In the genomic region with DNA sequence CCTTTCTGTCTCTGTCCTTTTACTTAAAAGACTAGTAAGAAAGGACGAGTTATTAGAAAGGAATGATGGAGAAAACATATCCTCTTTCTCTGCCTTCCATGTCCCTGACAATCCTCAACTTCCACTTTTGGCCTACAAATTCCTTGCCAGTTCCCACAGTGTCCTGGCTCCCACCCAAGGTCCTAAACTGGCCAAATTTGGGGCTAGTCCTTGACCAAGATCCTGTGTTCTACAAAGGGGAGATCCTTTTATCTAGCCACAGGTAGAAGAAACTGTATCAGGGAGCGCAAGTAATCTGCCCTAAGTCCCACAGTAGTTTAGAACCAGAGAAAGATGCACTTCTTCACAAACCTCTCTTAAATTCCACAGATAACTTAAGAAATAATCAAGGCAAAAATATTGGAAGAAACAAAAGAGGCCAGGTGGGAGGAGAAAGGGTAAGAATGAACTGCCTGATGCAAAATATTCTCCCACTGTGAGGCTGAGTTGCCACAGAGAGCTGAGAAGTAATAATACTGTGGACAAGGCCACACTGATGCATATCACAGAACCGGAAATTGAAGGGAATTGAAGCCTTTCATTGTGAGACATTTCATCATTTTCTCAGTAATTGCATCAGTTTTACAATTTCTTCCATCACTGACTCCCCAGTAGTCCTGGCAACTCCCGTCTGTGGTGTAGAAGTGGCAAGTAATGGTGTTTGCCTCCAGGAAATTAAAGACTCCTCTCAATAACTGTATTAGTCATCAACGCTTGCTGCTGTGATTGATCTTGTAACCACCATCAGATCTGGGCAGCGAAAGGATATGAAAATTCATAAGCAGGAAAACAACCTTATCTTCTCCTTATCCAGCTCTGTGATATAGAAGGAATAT, we compare ENCODE assay signal across 8 cellular contexts. TPM values are rescaled to one million over a fixed set of nuclear protein-coding genes. Genes with fewer than 3 reads are reported as not detected.
A peak's percentile ranks its signal among the peaks of the same experiment; 100 is the strongest.
DNase-seq lines count a peak whose midpoint lies in the region; ATAC-seq and TF ChIP-seq lines count a peak whose summit lies in the region.

No MANE protein-coding gene starts in this region.

- peak; percentile 51 for ATAC-seq in HG02852 (IDR thresholded peaks at IDR 0.05; ENCODE audit: unreplicated experiment)
- ATAC-seq in HG03196 (IDR thresholded peaks at IDR 0.05; ENCODE audit: unreplicated experiment) = no peak

- no peaks in the 10 kb centered on the region for H3K9me3 Mint-ChIP-seq in mesothelial cell of epicardium

- no peaks in the 10 kb centered on the region for H3K9me3 ChIP-seq in SK-N-MC (ENCODE audit: low read depth, low read length)

- H3K4me3 Mint-ChIP-seq in mesothelial cell of epicardium = no peak overlapping the region

- no peaks in the 10 kb centered on the region for H3K36me3 Mint-ChIP-seq in mesothelial cell of epicardium

- peaks cover 15% of the 10 kb centered on the region for H3K4me1 Mint-ChIP-seq in mesothelial cell of epicardium

- no peak overlapping the region for H3K27ac Mint-ChIP-seq in mesothelial cell of epicardium

- peak overlapping the region; percentile 96 for H3K27ac ChIP-seq in SK-N-MC

- peaks cover 12% of the 10 kb centered on the region for H3K27me3 Mint-ChIP-seq in mesothelial cell of epicardium (ENCODE audit: low read depth)

- DNase-seq in GF-D8 (lab: John Stamatoyannopoulos, UW) (peak; percentile 53), SK-N-MC (ENCODE audit: low read depth, low spot score) (peak; percentile 77), fibroblast of the conjunctiva (ENCODE audit: low read depth) (peak; percentile 77), NCI-H2081 treated with DMSO at 0.1 percent for 48 hours (lab: John Stamatoyannopoulos, UW) (no peak), mesothelial cell of epicardium (ENCODE audit: low spot score in 2 of 2, unreplicated experiment in 2 of 2) (no peak), pons (ENCODE audit: low spot score) (no peak)

- peak overlapping the region; percentile 42 for H3K4me3 ChIP-seq in SK-N-MC

- TF ChIP-seq CTCF in mesothelial cell of epicardium (IDR thresholded peaks at IDR 0.05; ENCODE audit: unreplicated experiment) = no peak

- H3K36me3 ChIP-seq in SK-N-MC (ENCODE audit: insufficient read depth, low read length) = no peaks in the 10 kb centered on the region

- peak overlapping the region; percentile 72 for H3K9ac ChIP-seq in SK-N-MC (ENCODE audit: insufficient read length)

RNA-seq across cellular contexts. Expression of a gene that starts 47.2 kb away (rescaled TPM):
- total RNA-seq in mesothelial cell of epicardium = 8.6 to 9.3 TPM (median 9.2 TPM) in 3 replicates

Comparison
In these comparisons a context has a peak if more than half of its experiments do, and no peak if none do; other contexts are left out.
1. DNase-seq: peak in GF-D8 (single experiment), SK-N-MC (single experiment) and fibroblast of the conjunctiva (single experiment); none in NCI-H2081 treated with DMSO at 0.1 percent for 48 hours (single experiment), mesothelial cell of epicardium (0 of 2) and pons (single experiment).